ENCODE assay signal across 24 cellular contexts in genomic region chr2:9095226-9095625, GRCh38.
DNase-seq lines count a peak whose midpoint lies in the region; FAIRE-seq and TF ChIP-seq lines count a peak whose summit lies in the region.
"Had no signal": no experiment of that assay in that cellular context is flagged by ENCODE, and none has a peak within 500 bp of the region (broad histone marks: within the 10 kb centered on the region; RNA-seq: fewer than 3 reads in every experiment).

No MANE protein-coding gene starts in this region.

- H3K4me3 Mint-ChIP-seq in nephron progenitor cell: peak overlapping the region; percentile 25
- H3K4me3 Mint-ChIP-seq in type B pancreatic cell: no peak overlapping the region
- H3K4me3 Mint-ChIP-seq: activated CD4-positive, alpha-beta T cell treated with anti-CD3 and anti-CD28 coated beads for 36 hours; activated naive CD8-positive, alpha-beta T cell treated with anti-CD3 and anti-CD28 coated beads for 36 hours; activated T-cell treated with anti-CD3 and anti-CD28 coated beads, Interleukin-2, amount 50 U/mL, for 72 hours; memory B cell; natural killer cell; T-cell had no signal

- FAIRE-seq in endothelial cell of umbilical vein (lab: Jason Lieb, UNC) (no peak), D721Med (lab: Jason Lieb, UNC) (no peak)
- FAIRE-seq: GM18507, small intestine, TTC549 had no signal

- no peaks in the 10 kb centered on the region for H3K9me1 ChIP-seq in endothelial cell of umbilical vein (replicated peaks; ENCODE audit: control insufficient read depth, extremely low read depth, insufficient read depth, low read length)

- CTCF ChIA-PET in endothelial cell of umbilical vein (lab: Charles Lee): interaction anchor here (1.0 to 1.3 kb wide), 2 partner anchors 11 to 222 kb away, joined by 3 to 6 read pairs; no protein-coding TSS in a partner anchor

- intact Hi-C loops in endothelial cell of umbilical vein (cut with micrococcal nuclease) (no loop called here), ascending aorta (cut with DNase I) (no loop called here)

- H3K9me3 ChIP-seq in endothelial cell of umbilical vein (replicated peaks; ENCODE audit: control insufficient read depth, insufficient read depth, low read length): no peaks in the 10 kb centered on the region
- H3K9me3 ChIP-seq in ascending aorta: no peaks in the 10 kb centered on the region

- POLR2A ChIA-PET in endothelial cell of umbilical vein (lab: Charles Lee): no interaction called here

- H3K9me3 Mint-ChIP-seq in nephron progenitor cell: no peaks in the 10 kb centered on the region
- H3K9me3 Mint-ChIP-seq in type B pancreatic cell: no peaks in the 10 kb centered on the region
- H3K9me3 Mint-ChIP-seq: activated naive CD8-positive, alpha-beta T cell treated with anti-CD3 and anti-CD28 coated beads for 36 hours; activated T-cell treated with anti-CD3 and anti-CD28 coated beads, Interleukin-2, amount 50 U/mL, for 72 hours; memory B cell; natural killer cell; T-cell had no signal

- TF ChIP-seq CTCF in endothelial cell of umbilical vein (IDR thresholded peaks at IDR 0.05; ENCODE audit: extremely low read depth in 1 of 2, insufficient read depth in 1 of 2, low read depth in 1 of 2, low read length in 2 of 2): no peak
- no peak for TF ChIP-seq CTCF in nephron progenitor cell (IDR thresholded peaks at IDR 0.05)
- no peak for TF ChIP-seq CTCF in type B pancreatic cell (conservative IDR thresholded peaks at IDR 0.05)
- no peak for TF ChIP-seq CTCF in ascending aorta (IDR thresholded peaks at IDR 0.05)
- TF ChIP-seq CTCF in D721Med (IDR thresholded peaks at IDR 0.05; ENCODE audit: insufficient read depth, missing control alignments): no peak

- no TSS peak for BruUV-seq in endothelial cell of umbilical vein (replicated peaks; lab: Mats Ljungman, UMichigan)

- no peaks in the 10 kb centered on the region for H3K4me1 ChIP-seq in endothelial cell of umbilical vein (ENCODE audit: control insufficient read depth, extremely low read depth, insufficient read depth, low read length)
- H3K4me1 ChIP-seq in ascending aorta: peaks cover 0 to 4% of the 10 kb centered on the region in 2 donors

- H3K27ac Mint-ChIP-seq in nephron progenitor cell (no peak overlapping the region), type B pancreatic cell (peak overlapping the region; percentile 81)
- H3K27ac Mint-ChIP-seq: activated CD4-positive, alpha-beta T cell treated with anti-CD3 and anti-CD28 coated beads for 36 hours; activated naive CD8-positive, alpha-beta T cell treated with anti-CD3 and anti-CD28 coated beads for 36 hours; activated T-cell treated with anti-CD3 and anti-CD28 coated beads, Interleukin-2, amount 50 U/mL, for 72 hours; IgD-negative memory B cell; memory B cell; natural killer cell; T-cell had no signal

- no peak overlapping the region for H3K27ac ChIP-seq in endothelial cell of umbilical vein (ENCODE audit: insufficient read depth, low read depth, low read length)
- H3K27ac ChIP-seq in ascending aorta: no peak overlapping the region
- H3K27ac ChIP-seq: 22Rv1 had no signal

- no peak overlapping the region for H3K4me2 ChIP-seq in endothelial cell of umbilical vein (ENCODE audit: insufficient read depth, low read length)

- H3K36me3 ChIP-seq in endothelial cell of umbilical vein (ENCODE audit: control insufficient read depth in 2 of 2, extremely low read depth in 1 of 2, insufficient read depth in 2 of 2, low read length in 2 of 2) (no peaks in the 10 kb centered on the region), ascending aorta (no peaks in the 10 kb centered on the region)

- no peaks in the 10 kb centered on the region for H4K20me1 ChIP-seq in endothelial cell of umbilical vein (replicated peaks; ENCODE audit: control insufficient read depth, extremely low read depth, insufficient read depth, low read length)

- peak overlapping the region; percentile 65 for H2AFZ ChIP-seq in endothelial cell of umbilical vein (ENCODE audit: low read depth, low read length)

- DNase-seq in DMS153 (lab: John Stamatoyannopoulos, UW) (peak; percentile 9), DMS153 treated with DMSO at 0.1 percent for 48 hours (lab: John Stamatoyannopoulos, UW; ENCODE audit: unreplicated experiment) (no peak), endothelial cell of umbilical vein (ENCODE audit: low read depth, low spot score) (no peak), nephron progenitor cell (no peak), type B pancreatic cell (ENCODE audit: extremely low spot score, unreplicated experiment) (no peak), ascending aorta (ENCODE audit: low spot score in 2 of 2) (no peak), globus pallidus (ENCODE audit: low spot score) (no peak), D721Med (ENCODE audit: insufficient read length, low spot score) (no peak)
- DNase-seq: activated CD4-positive, alpha-beta T cell treated with anti-CD3 and anti-CD28 coated beads for 36 hours; activated naive CD8-positive, alpha-beta T cell treated with anti-CD3 and anti-CD28 coated beads for 36 hours; activated T-cell treated with anti-CD3 and anti-CD28 coated beads, Interleukin-2, amount 50 U/mL, for 72 hours; AML-193; Calu3; cortex of kidney; natural killer cell; NCI-H345; stimulated activated naive CD4-positive, alpha-beta T cell treated with Interleukin-2 at 50 U/mL for 16 hours had no signal

- peaks cover 26% of the 10 kb centered on the region for H3K27me3 Mint-ChIP-seq in nephron progenitor cell (ENCODE audit: low read depth, poor library complexity)
- H3K27me3 Mint-ChIP-seq in type B pancreatic cell: no peaks in the 10 kb centered on the region

- dilution Hi-C loops in endothelial cell of umbilical vein (cut with MboI; ENCODE audit: extremely low pct_ligation_motif_present, low sequenced_read_pairs): no loop called here

- no peak overlapping the region for H3K9ac ChIP-seq in endothelial cell of umbilical vein (replicated peaks; ENCODE audit: extremely low read depth, insufficient read depth, low read length)

- H3K27me3 ChIP-seq in endothelial cell of umbilical vein (ENCODE audit: control insufficient read depth in 2 of 2, insufficient read depth in 2 of 2, low read length in 2 of 2) (no peaks in the 10 kb centered on the region), ascending aorta (no peaks in the 10 kb centered on the region)

- H3K79me2 ChIP-seq in endothelial cell of umbilical vein (ENCODE audit: control insufficient read depth, insufficient read depth, low read length): no peaks in the 10 kb centered on the region

- H3K4me3 ChIP-seq in endothelial cell of umbilical vein (replicated peaks in 1 of 3; ENCODE audit: insufficient read depth in 1 of 3, low read depth in 1 of 3, low read length in 3 of 3): no peak overlapping the region
- H3K4me3 ChIP-seq in ascending aorta: peak overlapping the region in 1 of 2 donors; percentile 27

- no peak for TF ChIP-seq POLR2A in endothelial cell of umbilical vein (IDR thresholded peaks at IDR 0.05; ENCODE audit: low read depth, low read length)

- H3K36me3 Mint-ChIP-seq in nephron progenitor cell (ENCODE audit: low read depth) (no peaks in the 10 kb centered on the region), type B pancreatic cell (peaks cover 4% of the 10 kb centered on the region)
- H3K36me3 Mint-ChIP-seq: activated naive CD8-positive, alpha-beta T cell treated with anti-CD3 and anti-CD28 coated beads for 36 hours; memory B cell; natural killer cell; T-cell had no signal

- H3K4me1 Mint-ChIP-seq in nephron progenitor cell (peaks cover 56% of the 10 kb centered on the region), type B pancreatic cell (ENCODE audit: unreplicated experiment) (peaks cover 19% of the 10 kb centered on the region)

TF ChIP-seq in endothelial cell of umbilical vein, 7 proteins besides CTCF, POLR2A, EP300 and RAD21:
- TF ChIP-seq FOS (IDR thresholded peaks at IDR 0.05; ENCODE audit: borderline replicate concordance, insufficient read depth, low read length) (no peak), EZH2 (IDR thresholded peaks at IDR 0.05; ENCODE audit: borderline replicate concordance, low read depth, low read length, severe bottlenecking) (no peak), GATA2 (IDR thresholded peaks at IDR 0.05; ENCODE audit: insufficient read depth, insufficient read length, low read depth, low read length) (no peak), MAX (IDR thresholded peaks at IDR 0.05; ENCODE audit: insufficient read depth, insufficient read length) (no peak), JUN (IDR thresholded peaks at IDR 0.05; ENCODE audit: borderline replicate concordance, insufficient read depth, insufficient read length, low read depth) (no peak), MYC (IDR thresholded peaks at IDR 0.05; ENCODE audit: low read depth, low read length) (no peak), POLR2AphosphoS5 (IDR thresholded peaks at IDR 0.05; ENCODE audit: insufficient read depth, low read depth, low read length) (no peak)
